ENCODE assay signal across 1 cellular context in genomic region chr3:52254608-52255007, GRCh38.
TF ChIP-seq lines count a peak whose summit lies in the region.

No MANE protein-coding gene starts in this region.

TF ChIP-seq in K562, 482 proteins besides CTCF, POLR2A, EP300 and RAD21:
- no peak for TF ChIP-seq ZBTB26 (CRISPR knock-in tag; IDR thresholded peaks at IDR 0.05)
- TF ChIP-seq POLR2G (IDR thresholded peaks at IDR 0.05; ENCODE audit: low read depth, low read length): 0 out of 2 replicates have a peak, but pooled peaks have one; percentile 31
- TF ChIP-seq SUPT5H (IDR thresholded peaks at IDR 0.05): peak; percentile 23; the same call in 1 of the 2 replicates
